1 cellular context compared by ENCODE assay signal in the genomic region with DNA sequence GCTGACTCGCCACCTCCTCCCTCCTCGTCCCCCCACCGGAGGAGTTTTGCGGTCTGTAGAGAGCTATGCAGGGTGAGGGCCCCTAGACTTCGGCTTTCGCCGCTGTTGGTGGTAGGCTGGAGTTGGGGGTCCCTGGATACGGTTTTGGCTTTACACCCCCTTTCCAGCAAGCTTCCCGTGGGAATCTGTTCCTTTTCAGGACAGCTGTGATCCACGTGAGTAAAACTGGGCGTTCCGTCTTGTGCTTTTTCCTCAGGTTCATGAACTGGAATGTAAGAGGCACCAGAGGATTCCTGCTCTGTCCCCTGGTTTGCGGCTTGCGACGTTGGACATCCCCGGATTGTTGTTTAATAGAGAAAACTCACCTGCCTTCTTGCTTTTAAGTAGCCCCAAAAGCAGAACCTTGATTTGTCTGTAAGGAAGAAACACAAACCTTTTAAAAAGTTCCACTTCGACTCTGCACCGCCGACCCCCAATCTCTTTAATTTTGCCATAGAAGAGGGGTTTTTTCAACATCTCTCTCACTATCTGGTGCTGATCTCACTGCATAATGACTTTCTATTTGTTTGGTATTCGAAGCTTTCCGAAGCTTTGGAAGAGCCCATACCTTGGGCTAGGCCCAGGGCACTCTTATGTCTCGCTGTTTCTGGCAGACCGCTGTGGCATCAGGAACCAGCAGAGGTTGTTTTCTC.
A peak's percentile ranks its signal among the peaks of the same experiment; 100 is the strongest.
TF ChIP-seq lines count a peak whose summit lies in the region.

No MANE protein-coding gene starts in this region.

TF ChIP-seq in K562, 482 proteins besides CTCF, POLR2A, EP300 and RAD21 (continued from another document and continues in another):
- TF ChIP-seq, protein P1, sequence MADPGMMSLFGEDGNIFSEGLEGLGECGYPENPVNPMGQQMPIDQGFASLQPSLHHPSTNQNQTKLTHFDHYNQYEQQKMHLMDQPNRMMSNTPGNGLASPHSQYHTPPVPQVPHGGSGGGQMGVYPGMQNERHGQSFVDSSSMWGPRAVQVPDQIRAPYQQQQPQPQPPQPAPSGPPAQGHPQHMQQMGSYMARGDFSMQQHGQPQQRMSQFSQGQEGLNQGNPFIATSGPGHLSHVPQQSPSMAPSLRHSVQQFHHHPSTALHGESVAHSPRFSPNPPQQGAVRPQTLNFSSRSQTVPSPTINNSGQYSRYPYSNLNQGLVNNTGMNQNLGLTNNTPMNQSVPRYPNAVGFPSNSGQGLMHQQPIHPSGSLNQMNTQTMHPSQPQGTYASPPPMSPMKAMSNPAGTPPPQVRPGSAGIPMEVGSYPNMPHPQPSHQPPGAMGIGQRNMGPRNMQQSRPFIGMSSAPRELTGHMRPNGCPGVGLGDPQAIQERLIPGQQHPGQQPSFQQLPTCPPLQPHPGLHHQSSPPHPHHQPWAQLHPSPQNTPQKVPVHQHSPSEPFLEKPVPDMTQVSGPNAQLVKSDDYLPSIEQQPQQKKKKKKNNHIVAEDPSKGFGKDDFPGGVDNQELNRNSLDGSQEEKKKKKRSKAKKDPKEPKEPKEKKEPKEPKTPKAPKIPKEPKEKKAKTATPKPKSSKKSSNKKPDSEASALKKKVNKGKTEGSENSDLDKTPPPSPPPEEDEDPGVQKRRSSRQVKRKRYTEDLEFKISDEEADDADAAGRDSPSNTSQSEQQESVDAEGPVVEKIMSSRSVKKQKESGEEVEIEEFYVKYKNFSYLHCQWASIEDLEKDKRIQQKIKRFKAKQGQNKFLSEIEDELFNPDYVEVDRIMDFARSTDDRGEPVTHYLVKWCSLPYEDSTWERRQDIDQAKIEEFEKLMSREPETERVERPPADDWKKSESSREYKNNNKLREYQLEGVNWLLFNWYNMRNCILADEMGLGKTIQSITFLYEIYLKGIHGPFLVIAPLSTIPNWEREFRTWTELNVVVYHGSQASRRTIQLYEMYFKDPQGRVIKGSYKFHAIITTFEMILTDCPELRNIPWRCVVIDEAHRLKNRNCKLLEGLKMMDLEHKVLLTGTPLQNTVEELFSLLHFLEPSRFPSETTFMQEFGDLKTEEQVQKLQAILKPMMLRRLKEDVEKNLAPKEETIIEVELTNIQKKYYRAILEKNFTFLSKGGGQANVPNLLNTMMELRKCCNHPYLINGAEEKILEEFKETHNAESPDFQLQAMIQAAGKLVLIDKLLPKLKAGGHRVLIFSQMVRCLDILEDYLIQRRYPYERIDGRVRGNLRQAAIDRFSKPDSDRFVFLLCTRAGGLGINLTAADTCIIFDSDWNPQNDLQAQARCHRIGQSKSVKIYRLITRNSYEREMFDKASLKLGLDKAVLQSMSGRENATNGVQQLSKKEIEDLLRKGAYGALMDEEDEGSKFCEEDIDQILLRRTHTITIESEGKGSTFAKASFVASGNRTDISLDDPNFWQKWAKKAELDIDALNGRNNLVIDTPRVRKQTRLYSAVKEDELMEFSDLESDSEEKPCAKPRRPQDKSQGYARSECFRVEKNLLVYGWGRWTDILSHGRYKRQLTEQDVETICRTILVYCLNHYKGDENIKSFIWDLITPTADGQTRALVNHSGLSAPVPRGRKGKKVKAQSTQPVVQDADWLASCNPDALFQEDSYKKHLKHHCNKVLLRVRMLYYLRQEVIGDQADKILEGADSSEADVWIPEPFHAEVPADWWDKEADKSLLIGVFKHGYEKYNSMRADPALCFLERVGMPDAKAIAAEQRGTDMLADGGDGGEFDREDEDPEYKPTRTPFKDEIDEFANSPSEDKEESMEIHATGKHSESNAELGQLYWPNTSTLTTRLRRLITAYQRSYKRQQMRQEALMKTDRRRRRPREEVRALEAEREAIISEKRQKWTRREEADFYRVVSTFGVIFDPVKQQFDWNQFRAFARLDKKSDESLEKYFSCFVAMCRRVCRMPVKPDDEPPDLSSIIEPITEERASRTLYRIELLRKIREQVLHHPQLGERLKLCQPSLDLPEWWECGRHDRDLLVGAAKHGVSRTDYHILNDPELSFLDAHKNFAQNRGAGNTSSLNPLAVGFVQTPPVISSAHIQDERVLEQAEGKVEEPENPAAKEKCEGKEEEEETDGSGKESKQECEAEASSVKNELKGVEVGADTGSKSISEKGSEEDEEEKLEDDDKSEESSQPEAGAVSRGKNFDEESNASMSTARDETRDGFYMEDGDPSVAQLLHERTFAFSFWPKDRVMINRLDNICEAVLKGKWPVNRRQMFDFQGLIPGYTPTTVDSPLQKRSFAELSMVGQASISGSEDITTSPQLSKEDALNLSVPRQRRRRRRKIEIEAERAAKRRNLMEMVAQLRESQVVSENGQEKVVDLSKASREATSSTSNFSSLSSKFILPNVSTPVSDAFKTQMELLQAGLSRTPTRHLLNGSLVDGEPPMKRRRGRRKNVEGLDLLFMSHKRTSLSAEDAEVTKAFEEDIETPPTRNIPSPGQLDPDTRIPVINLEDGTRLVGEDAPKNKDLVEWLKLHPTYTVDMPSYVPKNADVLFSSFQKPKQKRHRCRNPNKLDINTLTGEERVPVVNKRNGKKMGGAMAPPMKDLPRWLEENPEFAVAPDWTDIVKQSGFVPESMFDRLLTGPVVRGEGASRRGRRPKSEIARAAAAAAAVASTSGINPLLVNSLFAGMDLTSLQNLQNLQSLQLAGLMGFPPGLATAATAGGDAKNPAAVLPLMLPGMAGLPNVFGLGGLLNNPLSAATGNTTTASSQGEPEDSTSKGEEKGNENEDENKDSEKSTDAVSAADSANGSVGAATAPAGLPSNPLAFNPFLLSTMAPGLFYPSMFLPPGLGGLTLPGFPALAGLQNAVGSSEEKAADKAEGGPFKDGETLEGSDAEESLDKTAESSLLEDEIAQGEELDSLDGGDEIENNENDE (IDR thresholded peaks at IDR 0.05; ENCODE audit: low read depth, low read length): no peak
- no peak for TF ChIP-seq KLF1 (tag; IDR thresholded peaks at IDR 0.05)
- TF ChIP-seq, protein P2, sequence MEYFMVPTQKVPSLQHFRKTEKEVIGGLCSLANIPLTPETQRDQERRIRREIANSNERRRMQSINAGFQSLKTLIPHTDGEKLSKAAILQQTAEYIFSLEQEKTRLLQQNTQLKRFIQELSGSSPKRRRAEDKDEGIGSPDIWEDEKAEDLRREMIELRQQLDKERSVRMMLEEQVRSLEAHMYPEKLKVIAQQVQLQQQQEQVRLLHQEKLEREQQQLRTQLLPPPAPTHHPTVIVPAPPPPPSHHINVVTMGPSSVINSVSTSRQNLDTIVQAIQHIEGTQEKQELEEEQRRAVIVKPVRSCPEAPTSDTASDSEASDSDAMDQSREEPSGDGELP (CRISPR knock-in tag; IDR thresholded peaks at IDR 0.05; ENCODE audit: borderline replicate concordance): peak; percentile 89
- TF ChIP-seq KDM5B (IDR thresholded peaks at IDR 0.05; ENCODE audit: insufficient replicate concordance, low read depth, low read length): peak; percentile 35
- no peak for TF ChIP-seq ARID1B (IDR thresholded peaks at IDR 0.05)
- TF ChIP-seq NR4A1 (CRISPR knock-in tag; IDR thresholded peaks at IDR 0.05): no peak
- no peak for TF ChIP-seq NR4A1 (tag; IDR thresholded peaks at IDR 0.05)
- TF ChIP-seq MIER1 (IDR thresholded peaks at IDR 0.05; ENCODE audit: low read depth): no peak
- TF ChIP-seq, protein P3, sequence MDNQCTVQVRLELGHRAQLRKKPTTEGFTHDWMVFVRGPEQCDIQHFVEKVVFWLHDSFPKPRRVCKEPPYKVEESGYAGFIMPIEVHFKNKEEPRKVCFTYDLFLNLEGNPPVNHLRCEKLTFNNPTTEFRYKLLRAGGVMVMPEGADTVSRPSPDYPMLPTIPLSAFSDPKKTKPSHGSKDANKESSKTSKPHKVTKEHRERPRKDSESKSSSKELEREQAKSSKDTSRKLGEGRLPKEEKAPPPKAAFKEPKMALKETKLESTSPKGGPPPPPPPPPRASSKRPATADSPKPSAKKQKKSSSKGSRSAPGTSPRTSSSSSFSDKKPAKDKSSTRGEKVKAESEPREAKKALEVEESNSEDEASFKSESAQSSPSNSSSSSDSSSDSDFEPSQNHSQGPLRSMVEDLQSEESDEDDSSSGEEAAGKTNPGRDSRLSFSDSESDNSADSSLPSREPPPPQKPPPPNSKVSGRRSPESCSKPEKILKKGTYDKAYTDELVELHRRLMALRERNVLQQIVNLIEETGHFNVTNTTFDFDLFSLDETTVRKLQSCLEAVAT (IDR thresholded peaks at IDR 0.05): peak in 1 of 2 experiments; percentile 28; a peak in 1 of 4 replicates
- peak; percentile 36; the same call in 1 of the 2 replicates for TF ChIP-seq GATA2 (CRISPR knock-in tag; IDR thresholded peaks at IDR 0.05)
- no peak for TF ChIP-seq ZNF431 (CRISPR knock-in tag; IDR thresholded peaks at IDR 0.05)
- TF ChIP-seq ZNF436 (CRISPR knock-in tag; IDR thresholded peaks at IDR 0.05): no peak
- no peak for TF ChIP-seq CAMTA2 (CRISPR knock-in tag; conservative IDR thresholded peaks at IDR 0.05)
- peak; percentile 48; the same call in 1 of the 2 replicates for TF ChIP-seq ZNF143 (CRISPR knock-in tag; IDR thresholded peaks at IDR 0.05)
- TF ChIP-seq COPS2 (conservative IDR thresholded peaks at IDR 0.05): no peak
- no peak for TF ChIP-seq FOXK1 (CRISPR knock-in tag; IDR thresholded peaks at IDR 0.05; ENCODE audit: borderline replicate concordance)
- TF ChIP-seq MAZ (CRISPR knock-in tag; conservative IDR thresholded peaks at IDR 0.05 in 1 of 2, IDR thresholded peaks at IDR 0.05 in 1 of 2): peak; percentile 44 to 46; a peak in 1 of 4 replicates
- no peak for TF ChIP-seq PTTG1 (tag; IDR thresholded peaks at IDR 0.05; ENCODE audit: low read depth)
- TF ChIP-seq ZNF263 (CRISPR knock-in tag; IDR thresholded peaks at IDR 0.05; ENCODE audit: borderline replicate concordance): no peak
- TF ChIP-seq ZNF324 (CRISPR knock-in tag; IDR thresholded peaks at IDR 0.05): no peak
- no peak for TF ChIP-seq CREBBP (IDR thresholded peaks at IDR 0.05; ENCODE audit: low read depth, low read length)
- TF ChIP-seq, protein P4, sequence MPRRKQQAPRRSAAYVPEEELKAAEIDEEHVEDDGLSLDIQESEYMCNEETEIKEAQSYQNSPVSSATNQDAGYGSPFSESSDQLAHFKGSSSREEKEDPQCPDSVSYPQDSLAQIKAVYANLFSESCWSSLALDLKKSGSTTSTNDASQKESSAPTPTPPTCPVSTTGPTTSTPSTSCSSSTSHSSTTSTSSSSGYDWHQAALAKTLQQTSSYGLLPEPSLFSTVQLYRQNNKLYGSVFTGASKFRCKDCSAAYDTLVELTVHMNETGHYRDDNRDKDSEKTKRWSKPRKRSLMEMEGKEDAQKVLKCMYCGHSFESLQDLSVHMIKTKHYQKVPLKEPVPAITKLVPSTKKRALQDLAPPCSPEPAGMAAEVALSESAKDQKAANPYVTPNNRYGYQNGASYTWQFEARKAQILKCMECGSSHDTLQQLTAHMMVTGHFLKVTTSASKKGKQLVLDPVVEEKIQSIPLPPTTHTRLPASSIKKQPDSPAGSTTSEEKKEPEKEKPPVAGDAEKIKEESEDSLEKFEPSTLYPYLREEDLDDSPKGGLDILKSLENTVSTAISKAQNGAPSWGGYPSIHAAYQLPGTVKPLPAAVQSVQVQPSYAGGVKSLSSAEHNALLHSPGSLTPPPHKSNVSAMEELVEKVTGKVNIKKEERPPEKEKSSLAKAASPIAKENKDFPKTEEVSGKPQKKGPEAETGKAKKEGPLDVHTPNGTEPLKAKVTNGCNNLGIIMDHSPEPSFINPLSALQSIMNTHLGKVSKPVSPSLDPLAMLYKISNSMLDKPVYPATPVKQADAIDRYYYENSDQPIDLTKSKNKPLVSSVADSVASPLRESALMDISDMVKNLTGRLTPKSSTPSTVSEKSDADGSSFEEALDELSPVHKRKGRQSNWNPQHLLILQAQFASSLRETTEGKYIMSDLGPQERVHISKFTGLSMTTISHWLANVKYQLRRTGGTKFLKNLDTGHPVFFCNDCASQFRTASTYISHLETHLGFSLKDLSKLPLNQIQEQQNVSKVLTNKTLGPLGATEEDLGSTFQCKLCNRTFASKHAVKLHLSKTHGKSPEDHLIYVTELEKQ (CRISPR knock-in tag; IDR thresholded peaks at IDR 0.05): no peak
- no peak for TF ChIP-seq JUND (IDR thresholded peaks at IDR 0.05; ENCODE audit: borderline replicate concordance, low read depth, low read length)
- no peak for TF ChIP-seq JUND (tag; IDR thresholded peaks at IDR 0.05; ENCODE audit: borderline replicate concordance, low read depth, low read length)
- TF ChIP-seq, protein P5, sequence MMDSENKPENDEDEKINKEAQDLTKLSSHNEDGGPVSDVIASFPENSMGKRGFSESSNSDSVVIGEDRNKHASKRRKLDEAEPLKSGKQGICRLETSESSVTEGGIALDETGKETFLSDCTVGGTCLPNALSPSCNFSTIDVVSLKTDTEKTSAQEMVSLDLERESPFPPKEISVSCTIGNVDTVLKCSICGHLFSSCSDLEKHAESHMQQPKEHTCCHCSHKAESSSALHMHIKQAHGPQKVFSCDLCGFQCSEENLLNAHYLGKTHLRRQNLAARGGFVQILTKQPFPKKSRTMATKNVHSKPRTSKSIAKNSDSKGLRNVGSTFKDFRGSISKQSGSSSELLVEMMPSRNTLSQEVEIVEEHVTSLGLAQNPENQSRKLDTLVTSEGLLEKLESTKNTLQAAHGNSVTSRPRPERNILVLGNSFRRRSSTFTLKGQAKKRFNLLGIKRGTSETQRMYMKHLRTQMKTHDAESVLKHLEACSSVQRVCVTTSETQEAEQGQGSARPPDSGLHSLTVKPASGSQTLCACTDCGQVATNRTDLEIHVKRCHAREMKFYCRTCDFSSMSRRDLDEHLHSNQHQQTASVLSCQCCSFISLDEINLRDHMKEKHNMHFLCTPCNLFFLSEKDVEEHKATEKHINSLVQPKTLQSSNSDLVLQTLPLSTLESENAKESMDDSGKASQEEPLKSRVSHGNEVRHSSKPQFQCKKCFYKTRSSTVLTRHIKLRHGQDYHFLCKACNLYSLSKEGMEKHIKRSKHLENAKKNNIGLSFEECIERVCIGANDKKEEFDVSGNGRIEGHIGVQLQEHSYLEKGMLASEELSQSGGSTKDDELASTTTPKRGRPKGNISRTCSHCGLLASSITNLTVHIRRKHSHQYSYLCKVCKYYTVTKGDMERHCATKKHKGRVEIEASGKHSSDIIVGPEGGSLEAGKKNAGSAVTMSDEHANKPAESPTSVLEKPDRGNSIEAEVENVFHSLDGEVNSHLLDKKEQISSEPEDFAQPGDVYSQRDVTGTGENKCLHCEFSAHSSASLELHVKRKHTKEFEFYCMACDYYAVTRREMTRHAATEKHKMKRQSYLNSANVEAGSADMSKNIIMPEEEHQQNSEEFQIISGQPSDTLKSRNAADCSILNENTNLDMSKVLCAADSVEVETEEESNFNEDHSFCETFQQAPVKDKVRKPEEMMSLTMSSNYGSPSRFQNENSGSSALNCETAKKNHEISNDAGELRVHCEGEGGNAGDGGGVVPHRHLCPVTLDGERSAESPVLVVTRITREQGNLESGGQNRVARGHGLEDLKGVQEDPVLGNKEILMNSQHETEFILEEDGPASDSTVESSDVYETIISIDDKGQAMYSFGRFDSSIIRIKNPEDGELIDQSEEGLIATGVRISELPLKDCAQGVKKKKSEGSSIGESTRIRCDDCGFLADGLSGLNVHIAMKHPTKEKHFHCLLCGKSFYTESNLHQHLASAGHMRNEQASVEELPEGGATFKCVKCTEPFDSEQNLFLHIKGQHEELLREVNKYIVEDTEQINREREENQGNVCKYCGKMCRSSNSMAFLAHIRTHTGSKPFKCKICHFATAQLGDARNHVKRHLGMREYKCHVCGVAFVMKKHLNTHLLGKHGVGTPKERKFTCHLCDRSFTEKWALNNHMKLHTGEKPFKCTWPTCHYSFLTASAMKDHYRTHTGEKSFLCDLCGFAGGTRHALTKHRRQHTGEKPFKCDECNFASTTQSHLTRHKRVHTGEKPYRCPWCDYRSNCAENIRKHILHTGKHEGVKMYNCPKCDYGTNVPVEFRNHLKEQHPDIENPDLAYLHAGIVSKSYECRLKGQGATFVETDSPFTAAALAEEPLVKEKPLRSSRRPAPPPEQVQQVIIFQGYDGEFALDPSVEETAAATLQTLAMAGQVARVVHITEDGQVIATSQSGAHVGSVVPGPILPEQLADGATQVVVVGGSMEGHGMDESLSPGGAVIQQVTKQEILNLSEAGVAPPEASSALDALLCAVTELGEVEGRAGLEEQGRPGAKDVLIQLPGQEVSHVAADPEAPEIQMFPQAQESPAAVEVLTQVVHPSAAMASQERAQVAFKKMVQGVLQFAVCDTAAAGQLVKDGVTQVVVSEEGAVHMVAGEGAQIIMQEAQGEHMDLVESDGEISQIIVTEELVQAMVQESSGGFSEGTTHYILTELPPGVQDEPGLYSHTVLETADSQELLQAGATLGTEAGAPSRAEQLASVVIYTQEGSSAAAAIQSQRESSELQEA (IDR thresholded peaks at IDR 0.05; ENCODE audit: low read depth): no peak
- no peak for TF ChIP-seq MCM3 (IDR thresholded peaks at IDR 0.05)
